In genomic region chr6:5379647-5380242, GRCh38 we compare ENCODE assay signal across 8 cellular contexts.
DNase-seq lines count a peak whose midpoint lies in the region; ATAC-seq and TF ChIP-seq lines count a peak whose summit lies in the region.

No MANE protein-coding gene starts in this region.

- peak; percentile 5 to 32 (median 10) for DNase-seq in stimulated activated CD4-positive, alpha-beta T cell treated with anti-CD3 and anti-CD28 coated beads, Interleukin-12 subunit alpha, Interleukin-12 subunit beta, amount 100 ng/mL, for 48 hours (ENCODE audit: low read depth in 2 of 3, low spot score in 1 of 3)
- DNase-seq in stimulated activated CD4-positive, alpha-beta T cell treated with anti-CD3 and anti-CD28 coated beads, Interleukin-4, amount 100 ng/mL, for 4 hours, result no peak
- DNase-seq in NCI-H2081 (lab: John Stamatoyannopoulos, UW) (peak; percentile 53 to 54), astrocyte of the spinal cord (ENCODE audit: low read depth, low spot score) (peak; percentile 19), mucosa of descending colon (peak in 1 of 3 donors; percentile 60), posterior vena cava (ENCODE audit: low spot score) (no peak)
- DNase-seq in stimulated activated naive CD4-positive, alpha-beta T cell treated with Interleukin-2 at 50 U/mL for 16 hours (lab: John Stamatoyannopoulos, UW), result no peak
- DNase-seq in activated CD8-positive, alpha-beta memory T cell treated with anti-CD3 and anti-CD28 coated beads, Interleukin-2, amount 50 U/mL, for 4 hours, result no peak

- no peaks in the 10 kb centered on the region for H3K36me3 ChIP-seq in mucosa of descending colon (ENCODE audit: low read depth)

- no peak overlapping the region for H3K4me3 ChIP-seq in astrocyte of the spinal cord (ENCODE audit: low read depth, low read length)
- H3K4me3 ChIP-seq in mucosa of descending colon, result no peak overlapping the region

- H3K9me3 ChIP-seq in mucosa of descending colon, result no peaks in the 10 kb centered on the region

- TF ChIP-seq CTCF in astrocyte of the spinal cord (IDR thresholded peaks at IDR 0.05; ENCODE audit: low read depth, low read length), result peak; percentile 66
- peak; percentile 24 for TF ChIP-seq CTCF in mucosa of descending colon (IDR thresholded peaks at IDR 0.05)

- intact Hi-C loops in mucosa of descending colon (cut with DNase I, micrococcal nuclease) (no loop called here), posterior vena cava (cut with DNase I) (loop anchor here in 1 of 2 donors (10.0 kb wide), 1 partner anchor 235 kb away; no protein-coding TSS in a partner anchor)

- no peaks in the 10 kb centered on the region for H3K4me1 ChIP-seq in mucosa of descending colon (ENCODE audit: low read depth)

- peak; percentile 61 for ATAC-seq in mucosa of descending colon

- in situ Hi-C loops in astrocyte of the spinal cord (cut with HindIII; ENCODE audit: low sequenced_read_pairs), result no loop called here

Comparison
In these comparisons a context has a peak if more than half of its experiments do, and no peak if none do; other contexts are left out.
1. DNase-seq: peak in stimulated activated CD4-positive, alpha-beta T cell treated with anti-CD3 and anti-CD28 coated beads, Interleukin-12 subunit alpha, Interleukin-12 subunit beta, amount 100 ng/mL, for 48 hours (3 of 3), NCI-H2081 (2 of 2) and astrocyte of the spinal cord (single experiment); none in stimulated activated CD4-positive, alpha-beta T cell treated with anti-CD3 and anti-CD28 coated beads, Interleukin-4, amount 100 ng/mL, for 4 hours (0 of 2), stimulated activated naive CD4-positive, alpha-beta T cell treated with Interleukin-2 at 50 U/mL for 16 hours (single experiment), activated CD8-positive, alpha-beta memory T cell treated with anti-CD3 and anti-CD28 coated beads, Interleukin-2, amount 50 U/mL, for 4 hours (single experiment) and posterior vena cava (single experiment).